In genomic region chr6:30647039-30647801, GRCh38 we compare ENCODE assay signal across 1 cellular context.
TF ChIP-seq lines count a peak whose summit lies in the region.

Gene C6orf136 (plus strand): TSS chr6:30647133. CDS start chr6:30647232, 99 bp downstream.

TF ChIP-seq in H1, 55 proteins besides CTCF, POLR2A, EP300 and RAD21:
- TF ChIP-seq NRF1 (IDR thresholded peaks at IDR 0.05; ENCODE audit: low read depth, low read length) (peak; percentile 46), JUND (IDR thresholded peaks at IDR 0.05; ENCODE audit: low read length) (no peak), ASH2L (IDR thresholded peaks at IDR 0.05; ENCODE audit: low read length) (peak; percentile 86), CREB1 (IDR thresholded peaks at IDR 0.05) (0 out of 2 replicates have a peak, but pooled peaks have one; percentile 5), PHF8 (conservative IDR thresholded peaks at IDR 0.05; ENCODE audit: low read depth, low read length) (peak; percentile 76), TAF7 (optimal IDR thresholded peaks at IDR 0.05; ENCODE audit: borderline replicate concordance, low read depth, low read length) (peak; percentile 51), EZH2 (IDR thresholded peaks at IDR 0.05; ENCODE audit: low read depth, low read length, severe bottlenecking) (no peak), POLR2AphosphoS5 (IDR thresholded peaks at IDR 0.05; ENCODE audit: low read depth, low read length) (no peak; the same call in 1 of the 2 replicates), TAF1 (IDR thresholded peaks at IDR 0.05; ENCODE audit: low read depth, low read length) (peak; percentile 10; the same call in 1 of the 2 replicates), HDAC2 (IDR thresholded peaks at IDR 0.05; ENCODE audit: borderline replicate concordance in 1 of 2, low read depth in 2 of 2, low read length in 2 of 2) (peak in 1 of 2 experiments; percentile 67; a peak in 2 of 4 replicates), SIN3A (conservative IDR thresholded peaks at IDR 0.05 in 1 of 2, IDR thresholded peaks at IDR 0.05 in 1 of 2; ENCODE audit: low read depth in 1 of 2, low read length in 2 of 2) (peak in 1 of 2 experiments; percentile 81; a peak in 3 of 4 replicates), YY1 (IDR thresholded peaks at IDR 0.05; ENCODE audit: low read depth, low read length) (peak; percentile 73; the same call in 1 of the 2 replicates), RBBP5 (IDR thresholded peaks at IDR 0.05; ENCODE audit: borderline replicate concordance, low read depth, low read length) (peak; percentile 52; the same call in 1 of the 2 replicates), HDAC6 (IDR thresholded peaks at IDR 0.05; ENCODE audit: low read depth, low read length) (no peak), CHD2 (IDR thresholded peaks at IDR 0.05; ENCODE audit: low read length) (no peak), KDM4A (IDR thresholded peaks at IDR 0.05; ENCODE audit: low read depth, low read length, severe bottlenecking) (peak; percentile 96), GABPA (IDR thresholded peaks at IDR 0.05; ENCODE audit: borderline replicate concordance, insufficient read depth, low read length) (0 out of 2 replicates have a peak, but pooled peaks have one; percentile 18), SIX5 (IDR thresholded peaks at IDR 0.05; ENCODE audit: low read depth, low read length) (no peak), MAX (IDR thresholded peaks at IDR 0.05) (peak; percentile 9; the same call in 1 of the 2 replicates)
- TF ChIP-seq, protein P1, sequence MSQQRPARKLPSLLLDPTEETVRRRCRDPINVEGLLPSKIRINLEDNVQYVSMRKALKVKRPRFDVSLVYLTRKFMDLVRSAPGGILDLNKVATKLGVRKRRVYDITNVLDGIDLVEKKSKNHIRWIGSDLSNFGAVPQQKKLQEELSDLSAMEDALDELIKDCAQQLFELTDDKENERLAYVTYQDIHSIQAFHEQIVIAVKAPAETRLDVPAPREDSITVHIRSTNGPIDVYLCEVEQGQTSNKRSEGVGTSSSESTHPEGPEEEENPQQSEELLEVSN (IDR thresholded peaks at IDR 0.05): 0 out of 2 replicates have a peak, but pooled peaks have one; percentile 8
